ENCODE assay signal across 9 cellular contexts in genomic region chr3:30632065-30632464, GRCh38. TPM values are rescaled to one million over a fixed set of nuclear protein-coding genes. Genes with fewer than 3 reads are reported as not detected.
DNase-seq lines count a peak whose midpoint lies in the region; ATAC-seq and TF ChIP-seq lines count a peak whose summit lies in the region.
"Had no signal": no experiment of that assay in that cellular context is flagged by ENCODE, and none has a peak within 500 bp of the region (broad histone marks: within the 10 kb centered on the region; RNA-seq: fewer than 3 reads in every experiment).

No MANE protein-coding gene starts in this region.

- no peaks in the 10 kb centered on the region for H3K9me3 ChIP-seq in right lobe of liver
- no peaks in the 10 kb centered on the region for H3K9me3 ChIP-seq in uterus

- TF ChIP-seq CTCF in right lobe of liver (IDR thresholded peaks at IDR 0.05) (no peak), uterus (IDR thresholded peaks at IDR 0.05) (no peak)

- H3K9me3 Mint-ChIP-seq in activated naive CD4-positive, alpha-beta T cell treated with anti-CD3 and anti-CD28 coated beads, Interleukin-2, amount 50 U/mL, for 72 hours = no peaks in the 10 kb centered on the region

- peak overlapping the region; percentile 97 to 99 for H3K27ac Mint-ChIP-seq in activated naive CD4-positive, alpha-beta T cell treated with anti-CD3 and anti-CD28 coated beads, Interleukin-2, amount 50 U/mL, for 72 hours

- H3K4me3 ChIP-seq in right lobe of liver = no peak overlapping the region
- H3K4me3 ChIP-seq in uterus = no peak overlapping the region

- WGBS in right lobe of liver (ENCODE audit: insufficient coverage, low coverage, low lambda C conversion rate, missing lambda C conversion rate) = 63% methylated on average over 3 of the region's 3 CpGs

- TF ChIP-seq POLR2A in right lobe of liver (IDR thresholded peaks at IDR 0.05) (no peak), uterus (IDR thresholded peaks at IDR 0.05) (no peak)

- H3K27ac ChIP-seq in right lobe of liver (peak overlapping the region in 2 of 3 donors; percentile 53 to 92), uterus (peak overlapping the region; percentile 34 to 82)

- no peaks in the 10 kb centered on the region for H3K36me3 ChIP-seq in right lobe of liver
- no peaks in the 10 kb centered on the region for H3K36me3 ChIP-seq in uterus

- peak; percentile 3 for ATAC-seq in Right ventricle myocardium superior (ENCODE audit: poor library complexity)
- no peak for ATAC-seq in left cardiac atrium
- no peak for ATAC-seq in activated naive CD4-positive, alpha-beta T cell treated with anti-CD3 and anti-CD28 coated beads, Interleukin-2, amount 50 U/mL, for 72 hours
- peak in 1 of 4 donors; percentile 19 for ATAC-seq in right lobe of liver

- H3K4me1 ChIP-seq in right lobe of liver (peaks cover 0 to 57% (median 11%) of the 10 kb centered on the region in 4 donors), uterus (peaks cover 11 to 30% of the 10 kb centered on the region in 2 donors)

- DNase-seq in Right ventricle myocardium superior = no peak
- no peak for DNase-seq in left cardiac atrium
- DNase-seq in activated naive CD4-positive, alpha-beta T cell treated with anti-CD3 and anti-CD28 coated beads, Interleukin-2, amount 50 U/mL, for 72 hours (ENCODE audit: low spot score in 2 of 2) = no peak
- no peak for DNase-seq in right lobe of liver
- no peak for DNase-seq in uterus
- no peak for DNase-seq in cerebellar cortex (ENCODE audit: low spot score)
- no peak for DNase-seq in DMS53 (lab: John Stamatoyannopoulos, UW)
- no peak for DNase-seq in NCI-H526 (lab: John Stamatoyannopoulos, UW)
- DNase-seq: retina had no signal

- peaks cover 34 to 48% of the 10 kb centered on the region in 2 donors for H3K36me3 Mint-ChIP-seq in activated naive CD4-positive, alpha-beta T cell treated with anti-CD3 and anti-CD28 coated beads, Interleukin-2, amount 50 U/mL, for 72 hours

- H3K27me3 ChIP-seq in right lobe of liver (no peaks in the 10 kb centered on the region), uterus (no peaks in the 10 kb centered on the region)

- intact Hi-C loops in Right ventricle myocardium superior (cut with DNase I) = no loop called here
- intact Hi-C loops in left cardiac atrium (cut with DNase I) = no loop called here
- intact Hi-C loops in right lobe of liver (cut with DNase I) = no loop called here
- intact Hi-C loops in uterus (cut with DNase I; ENCODE audit: low total_unique reads) = no loop called here

RNA-seq across cellular contexts. Expression of gene TGFBR2, which starts 25.7 kb away (rescaled TPM):
- total RNA-seq in Right ventricle myocardium superior = 168 TPM
- 100 to 1,000 TPM; 234 to 243 TPM for total RNA-seq in left cardiac atrium
- 10 to 100 TPM; 45.0 to 74.1 TPM for total RNA-seq in activated naive CD4-positive, alpha-beta T cell treated with anti-CD3 and anti-CD28 coated beads, Interleukin-2, amount 50 U/mL, for 72 hours
- total RNA-seq in right lobe of liver = 10 to 100 TPM; 24.9 to 52.6 (median 45.5) TPM
- total RNA-seq in uterus = 100 to 1,000 TPM in 3 of 4 donors, 10 to 100 TPM in 1; 95.3 to 255 (median 211) TPM
